24 cellular contexts compared by ENCODE assay signal in the genomic region with DNA sequence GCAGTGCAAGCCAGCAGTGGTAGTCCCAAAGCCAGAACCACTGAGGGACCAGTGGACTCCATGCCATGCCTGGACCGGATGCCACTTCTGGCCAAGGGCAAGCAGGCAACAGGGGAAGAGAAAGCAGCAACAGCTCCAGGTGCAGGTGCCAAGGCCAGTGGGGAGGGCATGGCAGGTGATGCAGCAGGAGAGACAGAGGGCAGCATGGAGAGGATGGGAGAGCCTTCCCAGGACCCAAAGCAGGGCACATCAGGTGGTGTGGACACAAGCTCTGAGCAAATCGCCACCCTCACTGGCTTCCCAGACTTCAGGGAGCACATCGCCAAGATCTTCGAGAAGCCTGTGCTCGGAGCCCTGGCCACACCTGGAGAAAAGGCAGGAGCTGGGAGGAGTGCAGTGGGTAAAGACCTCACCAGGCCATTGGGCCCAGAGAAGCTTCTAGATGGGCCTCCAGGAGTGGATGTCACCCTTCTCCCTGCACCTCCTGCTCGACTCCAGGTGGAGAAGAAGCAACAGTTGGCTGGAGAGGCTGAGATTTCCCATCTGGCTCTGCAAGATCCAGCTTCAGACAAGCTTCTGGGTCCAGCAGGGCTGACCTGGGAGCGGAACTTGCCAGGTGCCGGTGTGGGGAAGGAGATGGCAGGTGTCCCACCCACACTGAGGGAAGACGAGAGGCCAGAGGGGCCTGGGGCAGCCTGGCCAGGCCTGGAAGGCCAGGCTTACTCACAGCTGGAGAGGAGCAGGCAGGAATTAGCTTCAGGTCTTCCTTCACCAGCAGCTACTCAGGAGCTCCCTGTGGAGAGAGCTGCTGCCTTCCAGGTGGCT.
"Had no signal": no experiment of that assay in that cellular context is flagged by ENCODE, and none has a peak within 500 bp of the region (broad histone marks: within the 10 kb centered on the region; RNA-seq: fewer than 3 reads in every experiment).

No MANE protein-coding gene starts in this region.

- H3K4me3 ChIP-seq: adrenal gland, body of pancreas, coronary artery, dorsolateral prefrontal cortex, left lung, lung, mucosa of descending colon, ovary, right atrium auricular region, tibial nerve had no signal

- H3K27me3 ChIP-seq: adrenal gland, body of pancreas, foreskin keratinocyte, left lung, ovary, right atrium auricular region, tibial nerve had no signal

- H3K4me1 ChIP-seq: adrenal gland, body of pancreas, left lung, tibial nerve had no signal

- H3K9me3 ChIP-seq: adrenal gland, body of pancreas, left lung, mucosa of descending colon, neutrophil, ovary, right atrium auricular region, tibial nerve had no signal

- DNase-seq: activated CD4-positive, alpha-beta T cell treated with anti-CD3 and anti-CD28 coated beads for 4 hours; activated CD4-positive, alpha-beta T cell treated with anti-CD3 and anti-CD28 coated beads, Interleukin-2, amount 50 U/mL, for 48 hours; activated CD8-positive, alpha-beta memory T cell treated with anti-CD3 and anti-CD28 coated beads for 24 hours; activated effector memory CD4-positive, alpha-beta T cell treated with Interleukin-2 at 50 U/mL for 16 hours; activated naive CD4-positive, alpha-beta T cell treated with Interleukin-2 at 50 U/mL for 16 hours; activated naive CD8-positive, alpha-beta T cell treated with anti-CD3 and anti-CD28 coated beads for 36 hours; adrenal gland; body of pancreas; dorsolateral prefrontal cortex; effector memory CD8-positive, alpha-beta T cell; foreskin keratinocyte; left lung; mucosa of descending colon; ovary; stimulated activated CD4-positive, alpha-beta T cell treated with anti-CD3 and anti-CD28 coated beads, Interleukin-15, amount 100 ng/mL, for 24 hours; stimulated activated CD4-positive, alpha-beta T cell treated with anti-CD3 and anti-CD28 coated beads, Interleukin-2, amount 100 ng/mL, for 24 hours; stimulated activated naive B cell treated with anti-CD40 and anti-IgM and Interleukin-4, amounts not matched to agents 10 μg/mL and 1 μg/mL and 100 μg/mL, for 72 hours had no signal

- H3K27ac ChIP-seq: adrenal gland, body of pancreas, coronary artery, dorsolateral prefrontal cortex, left lung, neutrophil, ovary, tibial nerve, VCaP had no signal

- H3K36me3 ChIP-seq: adrenal gland, left lung, neutrophil, ovary, tibial nerve had no signal

- ATAC-seq: body of pancreas; effector memory CD8-positive, alpha-beta T cell; left lung; mucosa of descending colon; natural killer cell treated with Interleukin-12 subunit alpha and Interleukin-12 subunit beta and Interleukin-15 and Interleukin-18, amount 100 ng/mL, for 72 hours; stimulated activated naive B cell treated with anti-CD40 and anti-IgM and Interleukin-4, amounts not matched to agents 10 μg/mL and 1 μg/mL and 100 μg/mL, for 72 hours had no signal
